ENCODE assay signal across 8 cellular contexts in the genomic region with DNA sequence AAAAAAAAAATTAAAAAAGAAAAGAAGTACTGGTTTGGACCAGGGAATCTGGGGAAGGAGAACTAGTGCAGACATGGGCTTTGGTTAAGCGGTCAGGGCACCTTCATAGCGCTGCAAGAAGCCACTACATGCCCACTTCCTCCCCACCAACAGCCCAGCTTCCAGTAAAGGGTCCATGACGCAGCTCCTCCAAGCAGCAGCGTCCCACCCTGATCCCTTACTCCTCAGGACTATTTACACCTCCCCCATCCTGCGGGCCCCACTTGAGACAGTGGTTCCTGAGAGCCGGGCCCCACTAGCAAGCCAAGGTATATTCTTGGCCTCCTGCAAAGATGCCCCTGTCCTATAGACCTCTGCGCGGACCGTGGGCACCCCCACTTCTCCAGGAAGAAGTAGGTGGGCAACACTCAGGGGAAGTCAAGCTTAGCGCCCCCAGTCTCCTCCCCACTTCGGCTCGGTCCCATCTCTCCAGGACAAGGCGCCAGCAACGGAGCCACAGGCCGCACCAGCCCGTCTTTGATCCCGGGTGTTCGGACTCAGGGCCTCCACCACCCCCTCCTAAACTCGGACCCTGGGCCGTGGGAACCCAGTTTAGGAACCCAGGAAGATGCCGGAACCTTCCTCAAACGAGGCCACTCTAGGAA. TPM values are rescaled to one million over a fixed set of nuclear protein-coding genes. Genes with fewer than 3 reads are reported as not detected.
DNase-seq lines count a peak whose midpoint lies in the region; ATAC-seq, FAIRE-seq and TF ChIP-seq lines count a peak whose summit lies in the region.

No MANE protein-coding gene starts in this region.

- H4K91ac ChIP-seq in H1 (replicated peaks; ENCODE audit: insufficient read length, low read length), result peak overlapping the region; percentile 13
- H4K91ac ChIP-seq in neuronal stem cell (ENCODE audit: low read depth, low read length, poor library complexity), result no peak overlapping the region

- H3K4me2 ChIP-seq in PC-3 (ENCODE audit: low read length) (peak overlapping the region; percentile 33; the same call in 1 of the 2 replicates), H1 (ENCODE audit: insufficient read depth in 1 of 2, low read depth in 2 of 2, low read length in 2 of 2) (peak overlapping the region; percentile 45 to 56), neuronal stem cell (ENCODE audit: insufficient read depth, low read length, poor library complexity, severe bottlenecking) (peak overlapping the region; percentile 26)

- 0 out of 2 replicates have a peak overlapping the region, but pooled peaks have one; percentile 23 for H2BK12ac ChIP-seq in H1 (ENCODE audit: low read depth, low read length)
- no peak overlapping the region for H2BK12ac ChIP-seq in neuronal stem cell (ENCODE audit: low read length)

- DNase-seq in PC-3 (no peak), H1 (ENCODE audit: low read depth in 1 of 2, low spot score in 2 of 2) (no peak), neuronal stem cell (ENCODE audit: low spot score) (no peak), HT-29 (ENCODE audit: low spot score) (no peak), KG1 (lab: John Stamatoyannopoulos, UW) (no peak), GM19240 (ENCODE audit: insufficient read length, low spot score) (no peak)

- H2AK5ac ChIP-seq in H1 (ENCODE audit: low read depth, low read length), result no peak overlapping the region
- peak overlapping the region; percentile 98 for H2AK5ac ChIP-seq in neuronal stem cell (ENCODE audit: low read depth, low read length)

- H3K14ac ChIP-seq in H1 (ENCODE audit: insufficient read length) (no peak overlapping the region), neuronal stem cell (ENCODE audit: low read length) (no peak overlapping the region)

- H4K8ac ChIP-seq in H1 (ENCODE audit: extremely low read depth, insufficient read depth, low read length) (peak overlapping the region; percentile 63; the same call in 1 of the 2 replicates), neuronal stem cell (ENCODE audit: low read depth, low read length) (peak overlapping the region; percentile 53)

- H3K9me2 ChIP-seq in PC-3 (replicated peaks; ENCODE audit: low read length), result no peaks in the 10 kb centered on the region

- H3K4me3 ChIP-seq in PC-3 (ENCODE audit: low read length) (peak overlapping the region; percentile 91; the same call in 1 of the 2 replicates), H1 (ENCODE audit: extremely low read depth in 1 of 4, insufficient read depth in 2 of 4, low read depth in 3 of 4, low read length in 4 of 4) (peak overlapping the region in 3 of 4 experiments; percentile 21 to 39 (median 36); a peak in 4 of 8 replicates), neuronal stem cell (ENCODE audit: low read length in 2 of 2) (no peak overlapping the region)

- H2BK20ac ChIP-seq in H1 (ENCODE audit: low read length), result 0 out of 2 replicates have a peak overlapping the region, but pooled peaks have one; percentile 32

- H2BK120ac ChIP-seq in H1 (replicated peaks; ENCODE audit: low read depth, low read length), result no peak overlapping the region
- H2BK120ac ChIP-seq in neuronal stem cell (ENCODE audit: low read depth, low read length), result no peak overlapping the region

- no peak overlapping the region; the same call in 1 of the 2 replicates for H2BK15ac ChIP-seq in H1 (ENCODE audit: low read length)
- H2BK15ac ChIP-seq in neuronal stem cell (ENCODE audit: low read length), result peak overlapping the region; percentile 96

- TF ChIP-seq CTCF in PC-3 (conservative IDR thresholded peaks at IDR 0.05; ENCODE audit: low read depth, low read length) (no peak), H1 (IDR thresholded peaks at IDR 0.05; ENCODE audit: control extremely low read depth in 1 of 3, insufficient read depth in 1 of 3, low read depth in 1 of 3, low read length in 3 of 3) (no peak)

- H3K4me1 ChIP-seq in PC-3 (ENCODE audit: insufficient read depth, low read length), result 0 out of 2 replicates have a peak, but pooled peaks cover 4% of the 10 kb centered on the region
- H3K4me1 ChIP-seq in H1 (replicated peaks in 1 of 4; ENCODE audit: control insufficient read depth in 3 of 4, insufficient read depth in 4 of 4, low read length in 3 of 4), result peaks cover 0 to 7% (median 0%) of the 10 kb centered on the region in 4 experiments; a peak in 3 of 7 replicates
- peaks cover 5% of the 10 kb centered on the region in 2 donors for H3K4me1 ChIP-seq in neuronal stem cell (ENCODE audit: control insufficient read depth in 2 of 2, insufficient read depth in 1 of 2, low read depth in 1 of 2, low read length in 2 of 2)

- H3K18ac ChIP-seq in H1 (ENCODE audit: extremely low read depth, low read length) (peak overlapping the region; percentile 68), neuronal stem cell (ENCODE audit: low read length) (peak overlapping the region; percentile 23)

- H3K4ac ChIP-seq in H1 (replicated peaks; ENCODE audit: insufficient read length, low read depth, low read length) (no peak overlapping the region), neuronal stem cell (ENCODE audit: low read length) (peak overlapping the region; percentile 54)

- TF ChIP-seq EP300 in H1 (IDR thresholded peaks at IDR 0.05; ENCODE audit: borderline replicate concordance in 1 of 2, low read depth in 2 of 2, low read length in 2 of 2), result no peak

- TSS peak; percentile 87 for BruUV-seq in PC-3 (replicated peaks; lab: Mats Ljungman, UMichigan)

- H3K27me3 ChIP-seq in PC-3 (ENCODE audit: low read length) (no peaks in the 10 kb centered on the region), H1 (replicated peaks in 1 of 4; ENCODE audit: control insufficient read depth in 3 of 4, extremely low read depth in 1 of 4, insufficient read depth in 3 of 4, low read length in 3 of 4) (peaks cover 0 to 13% (median 11%) of the 10 kb centered on the region in 4 experiments; a peak in 6 of 7 replicates), neuronal stem cell (ENCODE audit: control insufficient read depth in 3 of 3, insufficient read depth in 3 of 3, low read depth in 1 of 3, low read length in 3 of 3) (peaks cover 0 to 2% (median 0%) of the 10 kb centered on the region in 3 experiments)

- no peaks in the 10 kb centered on the region for H3F3A ChIP-seq in PC-3 (ENCODE audit: low read length, unreplicated experiment)

- H3K36me3 ChIP-seq in PC-3 (ENCODE audit: low read depth, low read length) (no peaks in the 10 kb centered on the region), H1 (ENCODE audit: control insufficient read depth in 2 of 4, insufficient read depth in 4 of 4, low read length in 3 of 4) (no peaks in the 10 kb centered on the region), neuronal stem cell (replicated peaks in 1 of 2; ENCODE audit: control insufficient read depth in 2 of 2, insufficient read depth in 2 of 2, low read length in 2 of 2) (peaks cover 8 to 25% of the 10 kb centered on the region in 2 donors)

- H3K23me2 ChIP-seq in H1 (ENCODE audit: low read depth, low read length), result peaks cover 2% of the 10 kb centered on the region; the same call in 1 of the 2 replicates

- peak overlapping the region; percentile 97 for H2AFZ ChIP-seq in PC-3 (ENCODE audit: low read length)
- H2AFZ ChIP-seq in H1 (ENCODE audit: low read length), result peak overlapping the region; percentile 57
- peak overlapping the region; percentile 88 for H2AFZ ChIP-seq in neuronal stem cell (ENCODE audit: low read length)

- H4K20me1 ChIP-seq in PC-3 (ENCODE audit: low read length) (no peaks in the 10 kb centered on the region), H1 (replicated peaks in 1 of 2; ENCODE audit: control insufficient read depth in 1 of 2, insufficient read depth in 2 of 2, low read length in 2 of 2) (peaks cover 0 to 3% of the 10 kb centered on the region in 2 experiments)

- no peak for TF ChIP-seq RAD21 in H1 (IDR thresholded peaks at IDR 0.05 in 1 of 2, conservative IDR thresholded peaks at IDR 0.05 in 1 of 2; ENCODE audit: low read depth in 2 of 2, low read length in 2 of 2)

- 82% methylated on average over 22 of the region's 22 CpGs; no CpG with 5 or more reads in 1 of the 2 experiments for WGBS in H1 (ENCODE audit: extremely low coverage in 1 of 2, insufficient coverage in 1 of 2, insufficient read length in 1 of 2, insufficient replicate concordance in 2 of 2, low coverage in 1 of 2, low lambda C conversion rate in 2 of 2, missing lambda C conversion rate in 1 of 2), 2 experiments
- no CpG with 5 or more reads among the region's 22 CpGs for WGBS in neuronal stem cell (ENCODE audit: extremely low coverage in 2 of 2, insufficient read length in 2 of 2, insufficient replicate concordance in 1 of 2), 2 donors

- H3K23ac ChIP-seq in H1 (ENCODE audit: insufficient read length) (no peak overlapping the region), neuronal stem cell (ENCODE audit: low read depth, low read length, poor library complexity) (no peak overlapping the region)

- FAIRE-seq in H1 (lab: Jason Lieb, UNC), result no peak

- ATAC-seq in GM21360 (IDR thresholded peaks at IDR 0.05; ENCODE audit: unreplicated experiment) (peak; percentile 6), PC-3 (no peak), HG03442 (IDR thresholded peaks at IDR 0.05; ENCODE audit: unreplicated experiment) (no peak)

- H4K5ac ChIP-seq in H1 (ENCODE audit: insufficient read length, low read depth, low read length), result peak overlapping the region; percentile 23

- no peak overlapping the region for H3K56ac ChIP-seq in H1 (replicated peaks; ENCODE audit: insufficient read length, low read depth, low read length)

- H3K9ac ChIP-seq in PC-3 (ENCODE audit: low read length) (no peak overlapping the region), H1 (replicated peaks in 1 of 4; ENCODE audit: extremely low read depth in 1 of 4, low read depth in 3 of 4, low read length in 3 of 4) (peak overlapping the region in 2 of 4 experiments; percentile 37 to 45; a peak in 2 of 7 replicates), neuronal stem cell (ENCODE audit: low read depth, low read length, poor library complexity) (no peak overlapping the region)

- H3K27ac ChIP-seq in PC-3 (ENCODE audit: low read length), result no peak overlapping the region
- H3K27ac ChIP-seq in H1 (ENCODE audit: low read depth, low read length), result peak overlapping the region; percentile 58; the same call in 1 of the 2 replicates
- H3K27ac ChIP-seq in neuronal stem cell (replicated peaks; ENCODE audit: low read length), result peak overlapping the region; percentile 27

- 0 out of 2 replicates have a peak, but pooled peaks cover 2% of the 10 kb centered on the region for H3K79me1 ChIP-seq in H1 (ENCODE audit: low read depth, low read length)
- H3K79me1 ChIP-seq in neuronal stem cell (ENCODE audit: low read depth, low read length), result peaks cover 5% of the 10 kb centered on the region

- CTCF ChIA-PET in PC-3 (lab: Charles Lee), result interaction anchor here (0.9 kb wide), 1 partner anchor 220 kb away, joined by 13 read pairs; a partner anchor contains a TSS
- CTCF ChIA-PET in H1 (lab: Charles Lee; ENCODE audit: partially characterized antibody), result interaction anchor here (0.6 to 8.2 kb wide), 6 partner anchors 9 to 1710 kb away, joined by 3 to 48 read pairs (median 4); no protein-coding TSS in a partner anchor

- intact Hi-C loops in PC-3 (cut with micrococcal nuclease), result loop anchor here (1.0 to 2.0 kb wide), 2 partner anchors 15 to 280 kb away; a partner anchor contains a TSS

- H3K9me3 ChIP-seq in PC-3 (ENCODE audit: low read length) (no peaks in the 10 kb centered on the region), H1 (ENCODE audit: insufficient read depth in 2 of 2, low read depth in 1 of 2, low read length in 1 of 2) (no peaks in the 10 kb centered on the region), neuronal stem cell (replicated peaks in 1 of 2; ENCODE audit: control insufficient read depth in 2 of 2, insufficient read depth in 1 of 2, low read depth in 1 of 2, low read length in 2 of 2) (no peaks in the 10 kb centered on the region)

- POLR2A ChIA-PET in PC-3 (lab: Charles Lee; ENCODE audit: unreplicated experiment) (interaction anchor here (0.5 to 0.6 kb wide), 3 partner anchors 35 to 200 kb away, joined by 3 to 11 read pairs (median 9); no protein-coding TSS in a partner anchor), H1 (lab: Charles Lee; ENCODE audit: partially characterized antibody) (interaction anchor here (0.8 to 2.1 kb wide), 8 partner anchors 8 to 98 kb away, joined by 3 to 7 read pairs (median 4); a partner anchor contains a TSS)

- H3K79me2 ChIP-seq in PC-3 (ENCODE audit: low read length), result peaks cover 11% of the 10 kb centered on the region; the same call in 1 of the 2 replicates
- no peaks in the 10 kb centered on the region for H3K79me2 ChIP-seq in H1 (ENCODE audit: control insufficient read depth in 1 of 2, insufficient read depth in 2 of 2, low read length in 2 of 2)

- H2BK5ac ChIP-seq in H1 (ENCODE audit: low read depth, low read length) (peak overlapping the region; percentile 18), neuronal stem cell (ENCODE audit: low read length) (no peak overlapping the region)

- TF ChIP-seq POLR2A in H1 (IDR thresholded peaks at IDR 0.05; ENCODE audit: control extremely low read depth in 1 of 2, low read depth in 2 of 2, low read length in 2 of 2), result no peak

RNA-seq across cellular contexts. Expression of a gene that starts 0.9 kb away (rescaled TPM):
- 9.6 and 14.5 TPM in 2 replicates for total RNA-seq in PC-3 (2014; rRNA removed)
- total RNA-seq in H1 (2021; fragmentation: NEBNext Ultra II Directional; extraction: Animal tissue kit (Norgen Biotek cat#: 25700)), result 16.1 and 18.9 TPM in 2 replicates
- polyA plus RNA-seq in H1 (2011; rRNA removed), result 3.6 and 8.7 TPM in 2 replicates
- polyA plus RNA-seq in H1 (2011; cell fraction: cytosol; rRNA removed), result 2.8 TPM
- 13.6 TPM for polyA plus RNA-seq in H1 (2011; cell fraction: nucleus; rRNA removed)
- polyA plus RNA-seq in H1 (2012, experiment 1 of 2), result 10.6 to 13.7 TPM (median 12.0 TPM) in 4 replicates
- polyA plus RNA-seq in H1 (2012, experiment 2 of 2), result 11.9 TPM
- 17.6 TPM for polyA plus RNA-seq in H1 (2013, experiment 1 of 2)
- 17.2 TPM for polyA plus RNA-seq in H1 (2013, experiment 2 of 2)
- polyA minus RNA-seq in H1 (2011; rRNA and poly(A)+ RNA removed), result 1.1 and 2.8 TPM in 2 replicates
- polyA minus RNA-seq in H1 (2011; cell fraction: cytosol; rRNA and poly(A)+ RNA removed), result 5.3 TPM
- 10.0 TPM for polyA minus RNA-seq in H1 (2011; cell fraction: nucleus; rRNA and poly(A)+ RNA removed)
- 52.4 TPM for polyA plus RNA-seq in neuronal stem cell (2013, experiment 1 of 2)
- 55.2 TPM for polyA plus RNA-seq in neuronal stem cell (2013, experiment 2 of 2)
- total RNA-seq in HT-29 (2014; rRNA removed; shearing (Covaris generic)), result 20.8 and 22.9 TPM in 2 replicates

RNA-seq across cellular contexts. Expression of a gene that starts 8.4 kb away (rescaled TPM):
- 22.2 and 35.0 TPM in 2 replicates for total RNA-seq in PC-3 (2014; rRNA removed)
- total RNA-seq in H1 (2021; fragmentation: NEBNext Ultra II Directional; extraction: Animal tissue kit (Norgen Biotek cat#: 25700)), result 12.9 and 13.9 TPM in 2 replicates
- 2.4 and 3.8 TPM in 2 replicates for polyA plus RNA-seq in H1 (2011; rRNA removed)
- 2.2 TPM for polyA plus RNA-seq in H1 (2011; cell fraction: cytosol; rRNA removed)
- 20.7 TPM for polyA plus RNA-seq in H1 (2011; cell fraction: nucleus; rRNA removed)
- 7.4 to 11.7 TPM (median 9.5 TPM) in 4 replicates for polyA plus RNA-seq in H1 (2012, experiment 1 of 2)
- polyA plus RNA-seq in H1 (2012, experiment 2 of 2), result 6.9 TPM
- polyA plus RNA-seq in H1 (2013, experiment 1 of 2), result 9.1 TPM
- polyA plus RNA-seq in H1 (2013, experiment 2 of 2), result 8.2 TPM
- 2.0 and 3.6 TPM in 2 replicates for polyA minus RNA-seq in H1 (2011; rRNA and poly(A)+ RNA removed)
- polyA minus RNA-seq in H1 (2011; cell fraction: cytosol; rRNA and poly(A)+ RNA removed), result 4.8 TPM
- 11.5 TPM for polyA minus RNA-seq in H1 (2011; cell fraction: nucleus; rRNA and poly(A)+ RNA removed)
- 30.9 TPM for polyA plus RNA-seq in neuronal stem cell (2013, experiment 1 of 2)
- 31.8 TPM for polyA plus RNA-seq in neuronal stem cell (2013, experiment 2 of 2)
- 33.6 and 38.0 TPM in 2 replicates for total RNA-seq in HT-29 (2014; rRNA removed; shearing (Covaris generic))

RNA-seq across cellular contexts. Expression of a gene that starts 39.7 kb away (rescaled TPM):
- total RNA-seq in PC-3 (2014; rRNA removed), result 6.0 and 6.9 TPM in 2 replicates
- 14.2 and 14.3 TPM in 2 replicates for total RNA-seq in H1 (2021; fragmentation: NEBNext Ultra II Directional; extraction: Animal tissue kit (Norgen Biotek cat#: 25700))
- polyA plus RNA-seq in H1 (2011; rRNA removed), result 15.3 and 19.0 TPM in 2 replicates
- polyA plus RNA-seq in H1 (2011; cell fraction: cytosol; rRNA removed), result 12.5 TPM
- 10.7 TPM for polyA plus RNA-seq in H1 (2011; cell fraction: nucleus; rRNA removed)
- 9.2 to 11.6 TPM (median 11.0 TPM) in 4 replicates for polyA plus RNA-seq in H1 (2012, experiment 1 of 2)
- polyA plus RNA-seq in H1 (2012, experiment 2 of 2), result 15.1 TPM
- polyA plus RNA-seq in H1 (2013, experiment 1 of 2), result 9.9 TPM
- 9.7 TPM for polyA plus RNA-seq in H1 (2013, experiment 2 of 2)
- 14.8 and 15.0 TPM in 2 replicates for polyA minus RNA-seq in H1 (2011; rRNA and poly(A)+ RNA removed)
- polyA minus RNA-seq in H1 (2011; cell fraction: cytosol; rRNA and poly(A)+ RNA removed), result 24.1 TPM
- polyA minus RNA-seq in H1 (2011; cell fraction: nucleus; rRNA and poly(A)+ RNA removed), result 9.4 TPM
- polyA plus RNA-seq in neuronal stem cell (2013, experiment 1 of 2), result 17.0 TPM
- 18.5 TPM for polyA plus RNA-seq in neuronal stem cell (2013, experiment 2 of 2)
- total RNA-seq in HT-29 (2014; rRNA removed; shearing (Covaris generic)), result 4.9 and 7.7 TPM in 2 replicates

RNA-seq across cellular contexts. Expression of a gene that starts 49.1 kb away (rescaled TPM):
- total RNA-seq in PC-3 (2014; rRNA removed), result 19.0 and 29.6 TPM in 2 replicates
- total RNA-seq in H1 (2021; fragmentation: NEBNext Ultra II Directional; extraction: Animal tissue kit (Norgen Biotek cat#: 25700)), result 54.3 and 58.7 TPM in 2 replicates
- polyA plus RNA-seq in H1 (2011; rRNA removed), result 5.5 and 9.5 TPM in 2 replicates
- 2.4 TPM for polyA plus RNA-seq in H1 (2011; cell fraction: cytosol; rRNA removed)
- polyA plus RNA-seq in H1 (2011; cell fraction: nucleus; rRNA removed), result 16.9 TPM
- polyA plus RNA-seq in H1 (2012, experiment 1 of 2), result 12.7 to 20.6 TPM (median 16.9 TPM) in 4 replicates
- 8.1 TPM for polyA plus RNA-seq in H1 (2012, experiment 2 of 2)
- polyA plus RNA-seq in H1 (2013, experiment 1 of 2), result 18.2 TPM
- 16.0 TPM for polyA plus RNA-seq in H1 (2013, experiment 2 of 2)
- polyA minus RNA-seq in H1 (2011; rRNA and poly(A)+ RNA removed), result 11.7 and 17.0 TPM in 2 replicates
- 19.4 TPM for polyA minus RNA-seq in H1 (2011; cell fraction: cytosol; rRNA and poly(A)+ RNA removed)
- polyA minus RNA-seq in H1 (2011; cell fraction: nucleus; rRNA and poly(A)+ RNA removed), result 27.4 TPM
- polyA plus RNA-seq in neuronal stem cell (2013, experiment 1 of 2), result 15.9 TPM
- polyA plus RNA-seq in neuronal stem cell (2013, experiment 2 of 2), result 17.9 TPM
- 33.2 and 46.2 TPM in 2 replicates for total RNA-seq in HT-29 (2014; rRNA removed; shearing (Covaris generic))

Comparison
In these comparisons a context has a peak if more than half of its experiments do, and no peak if none do; other contexts are left out.
1. H3K4me3 ChIP-seq: peak in PC-3 (single experiment) and H1 (3 of 4); none in neuronal stem cell (0 of 2).
2. Peak in every context shown above with its lines, with median percentiles within 50 percentile points of each other: H2AFZ ChIP-seq and H3K4me2 ChIP-seq.